10 cellular contexts compared by ENCODE assay signal in the genomic region with DNA sequence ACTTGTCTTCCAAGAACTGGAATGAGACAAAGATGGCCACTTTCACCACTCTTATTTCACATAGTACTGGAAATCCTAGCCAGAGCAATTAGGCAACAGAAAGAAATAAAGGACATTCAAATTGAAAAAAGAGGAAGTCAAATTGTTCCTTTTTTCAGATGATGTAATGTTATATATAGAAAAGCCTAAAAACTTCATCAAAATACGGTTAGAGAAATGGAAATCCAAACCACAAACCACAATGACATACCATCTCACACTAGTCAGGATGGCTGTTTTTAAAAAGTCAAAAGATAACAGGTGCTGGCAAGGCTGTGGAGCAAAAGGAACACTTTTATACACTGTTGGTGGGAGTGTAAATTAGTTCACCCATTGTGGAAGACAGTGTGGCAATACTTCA.
DNase-seq lines count a peak whose midpoint lies in the region; ATAC-seq and TF ChIP-seq lines count a peak whose summit lies in the region.
"Had no signal": no experiment of that assay in that cellular context is flagged by ENCODE, and none has a peak within 500 bp of the region (broad histone marks: within the 10 kb centered on the region; RNA-seq: fewer than 3 reads in every experiment).

No MANE protein-coding gene starts in this region.

- no peaks in the 10 kb centered on the region for H3K9me3 ChIP-seq in ovary

- intact Hi-C loops in ovary (cut with DNase I): no loop called here

- WGBS in ovary, 3 donors: 40 to 53% (median 47%) methylated on average over 1 of the region's 1 CpG

- no peak overlapping the region for H3K27ac ChIP-seq in ovary

- H3K4me3 ChIP-seq in ovary: no peak overlapping the region

- no peaks in the 10 kb centered on the region for H3K36me3 ChIP-seq in ovary

- no peaks in the 10 kb centered on the region for H3K4me1 ChIP-seq in ovary (ENCODE audit: insufficient read depth)

- DNase-seq in NCI-H226 (peak; percentile 68), kidney tubule cell (ENCODE audit: low spot score) (peak; percentile 17), NCI-H1436 treated with DMSO at 0.1 percent for 48 hours (lab: John Stamatoyannopoulos, UW) (no peak), NCI-H146 (lab: John Stamatoyannopoulos, UW) (no peak), NCI-H526 treated with DMSO at 0.1 percent for 48 hours (lab: John Stamatoyannopoulos, UW) (no peak), ovary (no peak)
- DNase-seq: kidney glomerular epithelial cell, NCI-H526 had no signal

- no peaks in the 10 kb centered on the region for H3K27me3 ChIP-seq in ovary

- ATAC-seq in GM18870 (IDR thresholded peaks at IDR 0.05; ENCODE audit: unreplicated experiment): peak; percentile 93
- ATAC-seq in HG02870 (IDR thresholded peaks at IDR 0.05; ENCODE audit: unreplicated experiment): peak; percentile 80

- no peak for TF ChIP-seq EP300 in ovary (IDR thresholded peaks at IDR 0.05)

- no peak for TF ChIP-seq CTCF in ovary (IDR thresholded peaks at IDR 0.05)

- no peak for TF ChIP-seq POLR2A in ovary (IDR thresholded peaks at IDR 0.05)

Comparison
In these comparisons a context has a peak if more than half of its experiments do, and no peak if none do; other contexts are left out.
1. DNase-seq: peak in NCI-H226 (single experiment) and kidney tubule cell (single experiment); none in NCI-H1436 treated with DMSO at 0.1 percent for 48 hours (single experiment), NCI-H146 (single experiment), NCI-H526 treated with DMSO at 0.1 percent for 48 hours (single experiment) and ovary (0 of 5).